In the genomic region with DNA sequence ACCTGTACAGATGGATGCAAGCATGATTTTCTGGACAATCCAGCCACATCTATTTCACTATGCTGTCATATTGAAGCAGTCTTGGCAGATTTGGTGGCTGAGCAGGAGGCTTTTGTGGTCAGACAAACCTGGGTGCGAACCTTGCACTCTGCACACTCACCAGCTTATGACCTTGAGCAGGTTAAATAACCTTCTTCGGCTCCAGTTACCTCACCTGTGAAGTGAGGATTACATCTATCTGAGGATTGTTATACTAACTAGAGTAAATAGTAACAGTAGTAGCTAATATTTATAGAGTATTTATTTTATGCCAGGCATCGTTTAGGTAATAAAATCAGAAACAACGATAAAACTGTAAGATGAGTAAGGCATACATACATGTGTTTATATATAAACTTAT, we compare ENCODE assay signal across 20 cellular contexts.
"Had no signal": no experiment of that assay in that cellular context is flagged by ENCODE, and none has a peak within 500 bp of the region (broad histone marks: within the 10 kb centered on the region; RNA-seq: fewer than 3 reads in every experiment).

No MANE protein-coding gene starts in this region.

- H3K27ac ChIP-seq: prostate gland, right atrium auricular region, upper lobe of left lung had no signal

- FAIRE-seq: astrocyte, frontal cortex had no signal

- DNase-seq: activated CD4-positive, alpha-beta T cell treated with anti-CD3 and anti-CD28 coated beads, Interleukin-2, amount 50 U/mL, for 1 hour; activated CD8-positive, alpha-beta memory T cell treated with anti-CD3 and anti-CD28 coated beads for 24 hours; activated CD8-positive, alpha-beta memory T cell treated with anti-CD3 and anti-CD28 coated beads, Interleukin-2, amount 50 U/mL, for 48 hours; activated gamma-delta T cell; activated T-cell treated with anti-CD3 and anti-CD28 coated beads, Interleukin-2, amount 50 U/mL, for 72 hours; cerebellar nuclear complex; effector CD4-positive, alpha-beta T cell; hypothalamus; islet precursor cell; left ventricle myocardium superior; naive B cell; stimulated activated CD4-positive, alpha-beta T cell treated with anti-CD3 and anti-CD28 coated beads, Interleukin-15, amount 100 ng/mL, for 24 hours; stimulated activated CD4-positive, alpha-beta T cell treated with anti-CD3 and anti-CD28 coated beads, Interleukin-2, amount 100 ng/mL, for 48 hours; stimulated activated naive CD8-positive, alpha-beta T cell treated with anti-CD3 and anti-CD28 coated beads, Interleukin-15, amount 100 ng/mL, for 72 hours; upper lobe of left lung had no signal

- H3K4me1 ChIP-seq: prostate gland had no signal

- H3K9me3 ChIP-seq: prostate gland, right atrium auricular region, upper lobe of left lung had no signal

- H3K4me3 ChIP-seq: prostate gland, right atrium auricular region, upper lobe of left lung had no signal

- H3K27me3 ChIP-seq: right atrium auricular region, upper lobe of left lung had no signal

- ATAC-seq: activated CD4-positive, CD25-positive, alpha-beta regulatory T cell treated with anti-CD3 and anti-CD28 coated beads, Interleukin-2, amount 50 U/mL, for 24 hours; activated T-cell treated with anti-CD3 and anti-CD28 coated beads, Interleukin-2, amount 50 U/mL, for 72 hours; left ventricle myocardium superior; stimulated activated naive CD8-positive, alpha-beta T cell treated with anti-CD3 and anti-CD28 coated beads, Interleukin-15, amount 100 ng/mL, for 72 hours had no signal

- H3K36me3 ChIP-seq: prostate gland, right atrium auricular region had no signal
